Comparison of ENCODE assay signal across 8 cellular contexts in the genomic region with DNA sequence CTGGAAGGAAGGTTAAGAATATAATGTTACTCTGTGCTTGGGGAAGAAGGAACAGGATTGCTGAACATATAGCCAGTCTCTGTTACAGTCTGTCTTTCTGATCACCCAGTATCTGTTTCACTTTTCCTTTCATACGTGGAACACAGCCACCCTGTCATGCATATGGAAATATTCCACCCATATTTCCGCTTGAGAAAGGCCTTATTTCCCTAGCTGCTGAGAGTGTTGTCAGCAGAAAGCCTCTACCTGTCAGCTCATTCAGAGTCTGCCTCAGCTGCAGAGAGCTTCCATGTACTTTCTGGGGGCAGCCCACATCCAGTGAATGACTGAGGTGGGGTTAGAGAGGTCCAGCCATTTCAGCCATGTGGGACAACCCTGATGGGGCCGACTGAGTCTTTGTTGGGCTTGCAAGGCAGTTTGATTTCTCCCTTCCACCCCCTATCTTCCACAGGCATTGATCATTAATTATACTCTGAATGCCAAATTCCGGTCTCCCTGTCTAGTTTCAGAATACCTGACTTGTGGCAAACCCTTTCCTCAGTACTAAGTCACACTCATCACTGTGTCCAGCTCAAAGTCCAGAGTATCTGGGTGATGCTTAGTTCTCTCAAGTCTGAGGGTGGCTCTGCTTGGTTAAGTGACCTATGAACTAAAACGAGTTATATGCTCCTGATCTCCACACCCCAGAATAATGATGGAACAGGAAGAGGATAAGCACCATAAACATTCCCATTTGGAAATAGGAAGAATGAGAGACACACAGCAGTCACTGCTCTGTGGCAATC. TPM values are rescaled to one million over a fixed set of nuclear protein-coding genes. Genes with fewer than 3 reads are reported as not detected.
DNase-seq lines count a peak whose midpoint lies in the region; ATAC-seq lines count a peak whose summit lies in the region.

No MANE protein-coding gene starts in this region.

- peaks cover 25% of the 10 kb centered on the region for H3K4me1 Mint-ChIP-seq in activated CD8-positive, alpha-beta memory T cell treated with anti-CD3 and anti-CD28 coated beads, Interleukin-2, amount 10 ng/mL, durations not matched to agents 7 days and 5 days
- peaks cover 17 to 21% of the 10 kb centered on the region in 2 donors for H3K4me1 Mint-ChIP-seq in stimulated activated naive B cell treated with anti-CD40 and anti-IgM and Interleukin-4, amounts not matched to agents 10 μg/mL and 1 μg/mL and 100 μg/mL, for 72 hours

- H3K4me3 Mint-ChIP-seq in activated CD8-positive, alpha-beta memory T cell treated with anti-CD3 and anti-CD28 coated beads, Interleukin-2, amount 10 ng/mL, durations not matched to agents 7 days and 5 days = no peak overlapping the region
- H3K4me3 Mint-ChIP-seq in stimulated activated naive B cell treated with anti-CD40 and anti-IgM and Interleukin-4, amounts not matched to agents 10 μg/mL and 1 μg/mL and 100 μg/mL, for 72 hours = no peak overlapping the region

- H3K27me3 Mint-ChIP-seq in activated CD8-positive, alpha-beta memory T cell treated with anti-CD3 and anti-CD28 coated beads, Interleukin-2, amount 10 ng/mL, durations not matched to agents 7 days and 5 days = peaks cover 2% of the 10 kb centered on the region
- no peaks in the 10 kb centered on the region for H3K27me3 Mint-ChIP-seq in stimulated activated naive B cell treated with anti-CD40 and anti-IgM and Interleukin-4, amounts not matched to agents 10 μg/mL and 1 μg/mL and 100 μg/mL, for 72 hours

- CTCF ChIA-PET in activated CD8-positive, alpha-beta memory T cell treated with anti-CD3 and anti-CD28 coated beads, Interleukin-2, amount 10 ng/mL, durations not matched to agents 7 days and 5 days (lab: Charles Lee) = interaction anchor here (0.6 to 0.8 kb wide), 3 partner anchors 13 to 80 kb away, joined by 3 read pairs; no protein-coding TSS in a partner anchor

- ATAC-seq in activated CD8-positive, alpha-beta memory T cell treated with anti-CD3 and anti-CD28 coated beads, Interleukin-2, amount 10 ng/mL, durations not matched to agents 7 days and 5 days = peak; percentile 77
- ATAC-seq in HG02588 (IDR thresholded peaks at IDR 0.05; ENCODE audit: unreplicated experiment) = peak; percentile 91
- peak; percentile 62 to 87 for ATAC-seq in stimulated activated naive B cell treated with anti-CD40 and anti-IgM and Interleukin-4, amounts not matched to agents 10 μg/mL and 1 μg/mL and 100 μg/mL, for 72 hours (replicated peaks)

- H3K27ac Mint-ChIP-seq in activated CD8-positive, alpha-beta memory T cell treated with anti-CD3 and anti-CD28 coated beads, Interleukin-2, amount 10 ng/mL, durations not matched to agents 7 days and 5 days = peak overlapping the region; percentile 82
- peak overlapping the region; percentile 79 for H3K27ac Mint-ChIP-seq in stimulated activated naive B cell treated with anti-CD40 and anti-IgM and Interleukin-4, amounts not matched to agents 10 μg/mL and 1 μg/mL and 100 μg/mL, for 72 hours

- H3K9me3 Mint-ChIP-seq in activated CD8-positive, alpha-beta memory T cell treated with anti-CD3 and anti-CD28 coated beads, Interleukin-2, amount 10 ng/mL, durations not matched to agents 7 days and 5 days (ENCODE audit: low read depth) = no peaks in the 10 kb centered on the region
- no peaks in the 10 kb centered on the region for H3K9me3 Mint-ChIP-seq in stimulated activated naive B cell treated with anti-CD40 and anti-IgM and Interleukin-4, amounts not matched to agents 10 μg/mL and 1 μg/mL and 100 μg/mL, for 72 hours

- no peaks in the 10 kb centered on the region for H3K36me3 Mint-ChIP-seq in activated CD8-positive, alpha-beta memory T cell treated with anti-CD3 and anti-CD28 coated beads, Interleukin-2, amount 10 ng/mL, durations not matched to agents 7 days and 5 days
- no peaks in the 10 kb centered on the region for H3K36me3 Mint-ChIP-seq in stimulated activated naive B cell treated with anti-CD40 and anti-IgM and Interleukin-4, amounts not matched to agents 10 μg/mL and 1 μg/mL and 100 μg/mL, for 72 hours

- DNase-seq in activated CD8-positive, alpha-beta memory T cell treated with anti-CD3 and anti-CD28 coated beads, Interleukin-2, amount 10 ng/mL, durations not matched to agents 7 days and 5 days = no peak
- no peak for DNase-seq in activated CD8-positive, alpha-beta memory T cell treated with anti-CD3 and anti-CD28 coated beads for 24 hours
- DNase-seq in NCI-H526 treated with DMSO at 0.1 percent for 48 hours (lab: John Stamatoyannopoulos, UW) (peak; percentile 78), HuH-7 (ENCODE audit: low spot score) (no peak), MV-4-11 (lab: John Stamatoyannopoulos, UW) (no peak), SKM-1 treated with dmso at 0.1 percent for 144 hours (lab: John Stamatoyannopoulos, UW; ENCODE audit: unreplicated experiment) (no peak)
- DNase-seq in stimulated activated naive B cell treated with anti-CD40 and anti-IgM and Interleukin-4, amounts not matched to agents 10 μg/mL and 1 μg/mL and 100 μg/mL, for 72 hours = no peak

RNA-seq across cellular contexts. Expression of a gene that starts 6.6 kb away (rescaled TPM):
- under 1 TPM in 1 of 2 experiments, not detected in 1; 0.26 TPM for total RNA-seq in activated CD8-positive, alpha-beta memory T cell treated with anti-CD3 and anti-CD28 coated beads, Interleukin-2, amount 10 ng/mL, durations not matched to agents 7 days and 5 days

RNA-seq across cellular contexts. Expression of a gene that starts 22.5 kb away (rescaled TPM):
- total RNA-seq in activated CD8-positive, alpha-beta memory T cell treated with anti-CD3 and anti-CD28 coated beads, Interleukin-2, amount 10 ng/mL, durations not matched to agents 7 days and 5 days = 10 to 100 TPM; 29.0 to 37.4 TPM

RNA-seq across cellular contexts. Expression of a gene that starts 58.3 kb away (rescaled TPM):
- total RNA-seq in activated CD8-positive, alpha-beta memory T cell treated with anti-CD3 and anti-CD28 coated beads, Interleukin-2, amount 10 ng/mL, durations not matched to agents 7 days and 5 days = 10 to 100 TPM; 49.0 to 56.9 TPM
